In the genomic region with DNA sequence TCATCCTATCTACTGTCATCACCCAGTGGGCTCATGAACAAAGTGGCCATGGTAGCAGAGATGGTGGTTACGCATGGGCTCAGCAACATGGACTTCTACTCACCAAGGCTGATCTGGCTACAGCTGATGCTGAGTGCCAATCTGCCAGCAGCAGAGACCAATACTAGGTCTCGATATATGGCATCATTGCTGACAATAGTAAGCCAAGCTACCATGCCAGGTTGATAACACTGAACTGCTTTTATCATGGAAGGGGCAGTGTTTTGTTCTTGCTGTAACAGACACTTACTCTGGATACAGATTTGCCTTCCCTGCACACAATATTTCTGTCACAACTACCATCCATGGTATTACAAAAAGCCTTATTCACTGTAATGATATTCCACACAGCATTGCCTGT, we compare ENCODE assay signal across 21 cellular contexts.
"Had no signal": no experiment of that assay in that cellular context is flagged by ENCODE, and none has a peak within 500 bp of the region (broad histone marks: within the 10 kb centered on the region; RNA-seq: fewer than 3 reads in every experiment).

No MANE protein-coding gene starts in this region.

- H3K9ac ChIP-seq: KMS-11 had no signal

- ATAC-seq: K562 had no signal

- H3K36me3 ChIP-seq: SJSA1 had no signal

- H3K4me3 Mint-ChIP-seq: IgD-negative memory B cell had no signal

- H3K27me3 ChIP-seq: SJSA1 had no signal

- H3K27me3 Mint-ChIP-seq: IgD-negative memory B cell had no signal

- H3K27ac Mint-ChIP-seq: IgD-negative memory B cell had no signal

- DNase-seq: Kasumi-1, MM.1S, NCI-H1092 treated with DMSO at 0.1 percent for 48 hours, NCI-H1436, NCI-H187, NCI-H2029, NCI-H2081 treated with DMSO at 0.1 percent for 48 hours, NCI-H2171, NCI-H226, NCI-H446, NCI-H510A, NCI-H524 treated with DMSO at 0.1 percent for 48 hours, NCI-H69, NCI-H774, SIG-M5 had no signal

- H3K9me3 ChIP-seq: SJSA1 had no signal

- H3K9me3 Mint-ChIP-seq: IgD-negative memory B cell had no signal

- H3K4me1 ChIP-seq: SJSA1 had no signal

- H3K4me3 ChIP-seq: K562, SJSA1, SK-N-MC had no signal

- H3K27ac ChIP-seq: KMS-11, RWPE1, SJSA1, SK-N-MC had no signal
